In the genomic region with DNA sequence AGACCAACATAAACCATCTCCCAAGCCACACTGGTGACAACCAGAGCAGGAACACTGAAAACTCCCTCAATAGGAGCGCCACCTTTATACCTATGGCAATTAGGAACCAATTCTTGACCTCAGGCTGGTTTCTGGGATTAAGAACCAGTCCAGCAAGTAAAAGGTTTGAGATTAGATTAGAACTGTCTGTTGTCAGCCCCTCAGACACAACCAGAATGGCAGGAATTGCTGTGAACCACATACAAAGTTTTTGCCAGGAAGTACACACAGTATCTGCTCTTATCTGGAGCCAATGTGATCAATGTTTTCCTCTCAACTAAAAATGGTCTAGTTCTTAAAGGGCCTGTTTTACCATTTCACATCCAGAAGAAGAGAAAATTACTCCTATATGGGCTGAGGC, we compare ENCODE assay signal across 10 cellular contexts. TPM values are rescaled to one million over a fixed set of nuclear protein-coding genes. Genes with fewer than 3 reads are reported as not detected.
DNase-seq lines count a peak whose midpoint lies in the region; ATAC-seq and TF ChIP-seq lines count a peak whose summit lies in the region.
"Had no signal": no experiment of that assay in that cellular context is flagged by ENCODE, and none has a peak within 500 bp of the region (broad histone marks: within the 10 kb centered on the region; RNA-seq: fewer than 3 reads in every experiment).

No MANE protein-coding gene starts in this region.

- no peaks in the 10 kb centered on the region for H3K36me3 Mint-ChIP-seq in mesothelial cell of epicardium

- H3K4me1 Mint-ChIP-seq in mesothelial cell of epicardium = peaks cover 72% of the 10 kb centered on the region

- peak overlapping the region; percentile 93 for H3K27ac Mint-ChIP-seq in mesothelial cell of epicardium
- H3K27ac Mint-ChIP-seq: activated T-cell treated with anti-CD3 and anti-CD28 coated beads, Interleukin-2, amount 50 U/mL, for 72 hours had no signal

- no peak overlapping the region; the same call in 1 of the 2 replicates for H2AFZ ChIP-seq in GM23248

- H3K9me3 ChIP-seq in GM23248 (ENCODE audit: low read depth) = no peaks in the 10 kb centered on the region
- no peaks in the 10 kb centered on the region for H3K9me3 ChIP-seq in suprapubic skin

- POLR2A ChIA-PET in RWPE1 (lab: Yijun Ruan, JAX; ENCODE audit: low non-redundant PET) = no interaction called here

- no peaks in the 10 kb centered on the region for H4K20me1 ChIP-seq in GM23248 (ENCODE audit: insufficient read depth)

- in situ Hi-C loops in GM23248 (cut with MboI) = no loop called here

- no peaks in the 10 kb centered on the region for H3K9me2 ChIP-seq in GM23248 (ENCODE audit: insufficient read depth)

- no peak for ATAC-seq in GM21367 (IDR thresholded peaks at IDR 0.05; ENCODE audit: unreplicated experiment)
- ATAC-seq: activated T-cell treated with anti-CD3 and anti-CD28 coated beads, Interleukin-2, amount 50 U/mL, for 72 hours had no signal

- TF ChIP-seq CTCF in coronary artery (IDR thresholded peaks at IDR 0.05) (no peak), mesothelial cell of epicardium (IDR thresholded peaks at IDR 0.05; ENCODE audit: unreplicated experiment) (no peak), suprapubic skin (IDR thresholded peaks at IDR 0.05) (no peak), RWPE1 (conservative IDR thresholded peaks at IDR 0.05; ENCODE audit: low read depth) (no peak)

- H3F3A ChIP-seq in GM23248 (ENCODE audit: insufficient read depth) = peaks cover 79% of the 10 kb centered on the region

- peaks cover 78% of the 10 kb centered on the region for H3K4me1 ChIP-seq in GM23248 (ENCODE audit: insufficient read depth)
- peaks cover 45% of the 10 kb centered on the region for H3K4me1 ChIP-seq in suprapubic skin

- H3K4me3 ChIP-seq in GM23248 (no peak overlapping the region), coronary artery (peak overlapping the region; percentile 21), suprapubic skin (no peak overlapping the region)

- 96% methylated on average over 1 of the region's 1 CpG for WGBS in GM23248 (ENCODE audit: low coverage in 1 of 2, low lambda C conversion rate in 2 of 2, missing lambda C conversion rate in 2 of 2), 2 experiments
- WGBS in suprapubic skin = 73% methylated on average over 1 of the region's 1 CpG

- no peaks in the 10 kb centered on the region for H3K36me3 ChIP-seq in GM23248 (ENCODE audit: low read depth)
- H3K36me3 ChIP-seq in suprapubic skin = no peaks in the 10 kb centered on the region

- no peaks in the 10 kb centered on the region for H3K27me3 ChIP-seq in GM23248 (replicated peaks; ENCODE audit: insufficient read depth)
- no peaks in the 10 kb centered on the region for H3K27me3 ChIP-seq in suprapubic skin

- H3K9ac ChIP-seq in GM23248 = peak overlapping the region; percentile 27

- no peak for TF ChIP-seq POLR2A in suprapubic skin (IDR thresholded peaks at IDR 0.05)

- no peaks in the 10 kb centered on the region for H3K27me3 Mint-ChIP-seq in mesothelial cell of epicardium (ENCODE audit: low read depth)

- H3K9me3 Mint-ChIP-seq in mesothelial cell of epicardium = no peaks in the 10 kb centered on the region
- H3K9me3 Mint-ChIP-seq: activated T-cell treated with anti-CD3 and anti-CD28 coated beads, Interleukin-2, amount 50 U/mL, for 72 hours had no signal

- DNase-seq in GM23248 (no peak), coronary artery (ENCODE audit: low spot score) (no peak), mesothelial cell of epicardium (ENCODE audit: low spot score in 2 of 2, unreplicated experiment in 2 of 2) (no peak), suprapubic skin (ENCODE audit: low spot score in 2 of 2) (no peak), cerebellar nuclear complex (lab: John Stamatoyannopoulos, UW) (no peak), RWPE1 (ENCODE audit: low spot score) (no peak)
- DNase-seq in stimulated activated naive CD4-positive, alpha-beta T cell (lab: John Stamatoyannopoulos, UW) = no peak
- DNase-seq: activated CD4-positive, CD25-positive, alpha-beta regulatory T cell treated with anti-CD3 and anti-CD28 coated beads, Interleukin-2, amount 50 U/mL, for 72 hours; activated T-cell treated with anti-CD3 and anti-CD28 coated beads, Interleukin-2, amount 50 U/mL, for 72 hours had no signal

- peaks cover 76% of the 10 kb centered on the region for H3K79me2 ChIP-seq in GM23248 (ENCODE audit: insufficient read depth)

- TF ChIP-seq EP300 in suprapubic skin (IDR thresholded peaks at IDR 0.05) = no peak

- peak overlapping the region; percentile 78 for H3K27ac ChIP-seq in GM23248
- H3K27ac ChIP-seq in coronary artery = peak overlapping the region; percentile 79 to 83
- H3K27ac ChIP-seq in suprapubic skin = peak overlapping the region; percentile 81
- H3K27ac ChIP-seq in RWPE1 = no peak overlapping the region

- no peak overlapping the region for H3K4me3 Mint-ChIP-seq in mesothelial cell of epicardium
- H3K4me3 Mint-ChIP-seq: activated T-cell treated with anti-CD3 and anti-CD28 coated beads, Interleukin-2, amount 50 U/mL, for 72 hours had no signal

- H3K4me2 ChIP-seq in GM23248 (ENCODE audit: unreplicated experiment) = peak overlapping the region; percentile 87

- CTCF ChIA-PET in RWPE1 (lab: Yijun Ruan, JAX) = no interaction called here

RNA-seq across cellular contexts. Expression of a gene that starts 55.2 kb away (rescaled TPM):
- total RNA-seq in GM23248 (2014; rRNA removed; shearing (Covaris generic)) = 136 and 139 TPM in 2 replicates
- 127 and 135 TPM in 2 replicates for polyA plus RNA-seq in GM23248 (2016; fragmentation: Nextera tagmentation; extraction: Ambion mirVana)
- 209 to 212 TPM (median 210 TPM) in 3 replicates for total RNA-seq in mesothelial cell of epicardium
- total RNA-seq in suprapubic skin = 10 to 100 TPM; 46.6 to 82.7 (median 62.1) TPM
